ENCODE assay signal across 23 cellular contexts in the genomic region with DNA sequence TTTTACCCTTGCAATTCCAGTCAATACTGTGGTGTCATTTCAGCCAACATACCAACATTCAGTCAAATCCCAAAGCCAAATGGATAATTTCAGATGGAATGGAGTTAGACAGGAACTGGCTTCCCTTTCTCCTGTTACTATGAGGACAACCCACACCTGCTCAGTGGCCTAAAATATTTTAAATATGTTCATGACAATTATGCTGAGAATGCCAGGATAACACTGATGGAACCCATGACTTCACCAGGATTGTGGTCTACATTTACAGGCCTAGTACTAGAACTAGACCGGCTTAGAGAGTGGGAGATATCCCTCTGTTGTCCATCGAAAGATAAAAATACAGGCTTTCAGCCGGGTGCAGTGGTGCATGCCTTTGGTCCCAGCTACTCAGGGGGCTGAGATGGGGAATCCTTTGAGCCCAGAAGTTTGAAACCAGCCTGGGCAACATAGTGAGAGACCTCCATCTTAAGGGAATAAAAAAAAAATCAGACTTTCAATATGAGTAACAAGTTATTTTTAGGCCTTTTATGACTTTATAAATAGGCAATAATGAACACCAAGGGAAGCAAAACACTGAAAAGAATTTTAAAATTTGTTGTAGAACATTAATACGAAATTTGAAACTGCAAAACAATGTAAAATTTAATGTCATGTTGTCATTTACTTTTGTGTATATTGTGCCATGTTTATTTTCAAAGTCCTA.
"Had no signal": no experiment of that assay in that cellular context is flagged by ENCODE, and none has a peak within 500 bp of the region (broad histone marks: within the 10 kb centered on the region; RNA-seq: fewer than 3 reads in every experiment).

No MANE protein-coding gene starts in this region.

- H3K4me3 ChIP-seq: colonic mucosa, esophagus squamous epithelium, gastrocnemius medialis, heart left ventricle, skin epidermis, stomach, transverse colon, uterus had no signal

- H3K27ac ChIP-seq: colonic mucosa, esophagus squamous epithelium, gastrocnemius medialis, heart left ventricle, parathyroid adenoma, skin epidermis, stomach, transverse colon, uterus had no signal

- H3K9me3 ChIP-seq: colonic mucosa, esophagus squamous epithelium, gastrocnemius medialis, heart left ventricle, stomach, transverse colon, uterus had no signal

- ATAC-seq: gastrocnemius medialis; heart left ventricle; left colon; right cardiac atrium; stimulated activated memory B cell treated with anti-CD40 and anti-IgM and Interleukin-4, amounts not matched to agents 10 μg/mL and 1 μg/mL and 100 μg/mL, for 72 hours; WTC11 had no signal

- H3K4me1 ChIP-seq: colonic mucosa, esophagus squamous epithelium, gastrocnemius medialis, heart left ventricle, parathyroid adenoma, stomach, transverse colon, uterus had no signal

- DNase-seq: activated CD4-positive, alpha-beta T cell treated with anti-CD3 and anti-CD28 coated beads for 4 hours; activated CD4-positive, alpha-beta T cell treated with anti-CD3 and anti-CD28 coated beads, Interleukin-2, amount 50 U/mL, for 48 hours; activated effector memory CD4-positive, alpha-beta T cell treated with anti-CD3 and anti-CD28 coated beads, Interleukin-2, amount 50 U/mL, for 16 hours; anterior cingulate cortex; caudate nucleus; colonic mucosa; esophagus squamous epithelium; gastrocnemius medialis; heart left ventricle; islet precursor cell; left colon; naive B cell; nucleus accumbens; right cardiac atrium; stimulated activated CD4-positive, alpha-beta T cell treated with anti-CD3 and anti-CD28 coated beads, Interleukin-15, amount 100 ng/mL, for 24 hours; stomach; T1000; transverse colon; uterus had no signal

- H3K9ac ChIP-seq: parathyroid adenoma had no signal

- H2AFZ ChIP-seq: parathyroid adenoma had no signal

- H3K36me3 ChIP-seq: colonic mucosa, uterus had no signal

- H3K27me3 ChIP-seq: colonic mucosa, esophagus squamous epithelium, gastrocnemius medialis, heart left ventricle, stomach, transverse colon, uterus had no signal

- H3K79me2 ChIP-seq: parathyroid adenoma had no signal
